In the genomic region with DNA sequence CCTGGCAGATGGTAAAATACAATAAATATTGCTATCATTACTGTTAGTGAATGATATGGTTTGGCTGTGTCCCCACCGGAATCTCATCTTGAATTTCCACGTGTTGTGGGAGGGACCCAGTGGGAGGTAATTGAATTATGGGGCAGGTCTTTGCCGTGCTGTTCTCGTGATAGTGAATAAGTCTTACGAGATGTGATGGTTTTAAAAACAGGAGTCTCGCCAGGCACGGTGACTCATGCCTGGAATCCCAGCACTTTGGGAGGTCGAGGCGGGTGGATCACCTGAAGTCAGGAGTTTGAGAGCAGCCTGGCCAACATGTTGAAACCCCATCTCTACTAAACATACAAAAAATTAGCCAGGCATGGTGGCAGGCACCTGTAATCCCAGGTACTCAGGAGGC, we compare ENCODE assay signal across 1 cellular context. TPM values are rescaled to one million over a fixed set of nuclear protein-coding genes. Genes with fewer than 3 reads are reported as not detected.
"Had no signal": no experiment of that assay in that cellular context is flagged by ENCODE, and none has a peak within 500 bp of the region (broad histone marks: within the 10 kb centered on the region; RNA-seq: fewer than 3 reads in every experiment).

No MANE protein-coding gene starts in this region.

RNA-seq across cellular contexts. Expression of gene F2RL1, which starts 57.7 kb away (rescaled TPM):
- total RNA-seq: myocyte had no signal
